Comparison of ENCODE assay signal across 8 cellular contexts in the genomic region with DNA sequence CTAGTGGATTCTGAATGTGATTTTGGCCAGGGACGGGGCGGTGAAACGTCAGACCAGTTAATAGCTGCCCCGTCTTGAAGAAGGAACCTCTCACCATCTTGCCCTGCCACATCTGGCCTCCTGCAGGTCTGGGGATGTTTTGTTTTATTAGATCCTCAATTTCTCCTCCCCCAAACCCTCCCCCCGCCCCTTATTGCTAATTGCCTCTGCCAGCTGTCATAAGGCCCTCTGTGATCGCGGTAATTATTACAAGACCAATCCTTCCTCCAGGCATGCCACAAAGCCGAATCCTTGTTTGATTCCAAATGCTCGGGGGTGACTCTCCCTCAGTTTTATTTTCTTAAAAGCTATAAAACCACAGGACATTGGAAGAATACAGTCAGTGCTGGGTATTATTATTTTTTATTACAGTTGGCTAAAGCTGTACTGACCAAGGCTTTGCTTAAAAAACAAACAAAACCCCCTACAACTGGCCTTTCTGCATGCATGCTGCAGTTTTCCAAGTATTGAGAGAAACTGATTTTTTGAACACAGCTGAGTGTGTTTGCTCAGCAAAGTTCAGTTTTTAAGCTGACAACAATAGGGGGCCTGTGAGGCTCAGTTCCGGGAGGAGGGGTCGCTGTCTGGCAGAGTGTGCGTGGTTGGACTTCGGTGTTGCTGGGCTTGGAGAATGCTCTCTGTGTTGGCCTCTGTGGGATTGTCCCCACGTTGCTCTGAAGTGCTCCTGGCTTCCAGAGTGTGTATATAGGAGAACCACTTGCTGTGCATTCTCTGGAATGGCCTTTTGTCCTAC. TPM values are rescaled to one million over a fixed set of nuclear protein-coding genes. Genes with fewer than 3 reads are reported as not detected.
A peak's percentile ranks its signal among the peaks of the same experiment; 100 is the strongest.
DNase-seq lines count a peak whose midpoint lies in the region; ATAC-seq and TF ChIP-seq lines count a peak whose summit lies in the region.

No MANE protein-coding gene starts in this region.

- in situ Hi-C loops in gastrocnemius medialis (cut with MboI; ENCODE audit: low sequenced_read_pairs in 4 of 4), result loop anchor here in 3 of 4 donors (10.0 to 25.0 kb wide), 2 partner anchors 96 to 137 kb away; no protein-coding TSS in a partner anchor

- H3K4me3 Mint-ChIP-seq in T-cell, result peak overlapping the region; percentile 81 to 95 (median 91)

- ATAC-seq in T-cell (replicated peaks in 1 of 4) (no peak), gastrocnemius medialis (no peak), HG03196 (IDR thresholded peaks at IDR 0.05; ENCODE audit: unreplicated experiment) (no peak)

- H4K20me1 ChIP-seq in BLaER1, result peaks cover 55% of the 10 kb centered on the region

- no peaks in the 10 kb centered on the region for H3K36me3 ChIP-seq in BLaER1
- no peaks in the 10 kb centered on the region for H3K36me3 ChIP-seq in gastrocnemius medialis

- H3K4me1 ChIP-seq in BLaER1, result peaks cover 38% of the 10 kb centered on the region
- peaks cover 4 to 10% of the 10 kb centered on the region in 2 donors for H3K4me1 ChIP-seq in gastrocnemius medialis

- DNase-seq in T-cell (no peak), germinal center (ENCODE audit: low spot score) (peak; percentile 54), gastrocnemius medialis (no peak), NCI-H2196 treated with DMSO at 0.1 percent for 48 hours (lab: John Stamatoyannopoulos, UW; ENCODE audit: unreplicated experiment) (no peak), NCI-H345 treated with DMSO at 0.1 percent for 48 hours (lab: John Stamatoyannopoulos, UW; ENCODE audit: unreplicated experiment) (no peak)

- no peak for TF ChIP-seq CTCF in gastrocnemius medialis (IDR thresholded peaks at IDR 0.05 in 4 of 5, conservative IDR thresholded peaks at IDR 0.05 in 1 of 5)

- peak overlapping the region; percentile 98 for H3K4me2 ChIP-seq in BLaER1

- peaks cover 22% of the 10 kb centered on the region for H3K27me3 ChIP-seq in BLaER1
- no peaks in the 10 kb centered on the region for H3K27me3 ChIP-seq in gastrocnemius medialis

- H3K36me3 Mint-ChIP-seq in T-cell, result no peaks in the 10 kb centered on the region

- H3K9me3 Mint-ChIP-seq in T-cell, result no peaks in the 10 kb centered on the region

- POLR2A ChIA-PET in T-cell (lab: Charles Lee), result no interaction called here

- peaks cover 25 to 34% (median 29%) of the 10 kb centered on the region in 3 donors for H3K4me1 Mint-ChIP-seq in T-cell

- H3K9me3 ChIP-seq in BLaER1, result no peaks in the 10 kb centered on the region
- no peaks in the 10 kb centered on the region for H3K9me3 ChIP-seq in gastrocnemius medialis

- CTCF ChIA-PET in T-cell (lab: Charles Lee), result interaction anchor here in 1 of 2 donors (0.5 to 1.2 kb wide), 5 partner anchors 9 to 142 kb away, joined by 3 to 5 read pairs (median 3); no protein-coding TSS in a partner anchor

- H3K4me3 ChIP-seq in BLaER1, result peak overlapping the region; percentile 91
- H3K4me3 ChIP-seq in gastrocnemius medialis, result peak overlapping the region; percentile 73 to 92 (median 86)

- intact Hi-C loops in gastrocnemius medialis (cut with DNase I; ENCODE audit: low total_unique reads), result loop anchor here (2.0 to 10.0 kb wide), 4 partner anchors 76 to 221 kb away; no protein-coding TSS in a partner anchor

- peak overlapping the region in 1 of 2 donors; percentile 52 for H3K27ac Mint-ChIP-seq in T-cell

- H3K9ac ChIP-seq in BLaER1, result no peak overlapping the region

- H3K27me3 Mint-ChIP-seq in T-cell, result no peaks in the 10 kb centered on the region

- no peak overlapping the region for H3K27ac ChIP-seq in BLaER1
- H3K27ac ChIP-seq in gastrocnemius medialis, result no peak overlapping the region

- TF ChIP-seq POLR2A in GM19193 (IDR thresholded peaks at IDR 0.05; ENCODE audit: extremely low read depth, insufficient read depth, insufficient read length), result peak; percentile 73
- TF ChIP-seq POLR2A in gastrocnemius medialis (IDR thresholded peaks at IDR 0.05), result no peak

RNA-seq across cellular contexts. Expression of a gene that starts 1.7 kb away (rescaled TPM):
- total RNA-seq in T-cell, result 10 to 100 TPM; 26.8 to 35.8 (median 27.6) TPM
- 10 to 100 TPM; 10.4 to 17.7 (median 13.2) TPM for total RNA-seq in gastrocnemius medialis
